ENCODE assay signal across 8 cellular contexts in genomic region chrX:41084360-41085104, GRCh38. TPM values are rescaled to one million over a fixed set of nuclear protein-coding genes. Genes with fewer than 3 reads are reported as not detected.
DNase-seq lines count a peak whose midpoint lies in the region; ATAC-seq and TF ChIP-seq lines count a peak whose summit lies in the region.

No MANE protein-coding gene starts in this region.

- peak overlapping the region; percentile 81 to 93 for H3K4me3 ChIP-seq in SK-N-SH (ENCODE audit: low read depth in 2 of 2, low read length in 1 of 2)

- peaks cover 9% of the 10 kb centered on the region for H3F3A ChIP-seq in SK-N-SH (replicated peaks; ENCODE audit: insufficient read depth)

- no peaks in the 10 kb centered on the region for H3K9me3 ChIP-seq in SK-N-SH

- H3K9me2 ChIP-seq in SK-N-SH, result no peaks in the 10 kb centered on the region

- CTCF ChIA-PET in GM10248 (lab: Yijun Ruan, JAX) (interaction anchor here (1.6 kb wide), 1 partner anchor 15 kb away, joined by 5 read pairs; no protein-coding TSS in a partner anchor), SK-N-SH (lab: Yijun Ruan, JAX) (no interaction called here)

- peaks cover 8 to 9% of the 10 kb centered on the region in 2 experiments for H3K36me3 ChIP-seq in SK-N-SH (replicated peaks in 1 of 2; ENCODE audit: control insufficient read depth in 1 of 2, insufficient read depth in 2 of 2, low read length in 1 of 2)

- peaks cover 42% of the 10 kb centered on the region for H3K79me2 ChIP-seq in SK-N-SH (ENCODE audit: insufficient read depth)

- peak overlapping the region; percentile 95 for H3K9ac ChIP-seq in SK-N-SH

- no peaks in the 10 kb centered on the region; a peak in 2 of 4 replicates for H3K4me1 ChIP-seq in SK-N-SH (ENCODE audit: control insufficient read depth in 1 of 2, insufficient read depth in 2 of 2, low read depth in 1 of 2, low read length in 1 of 2)

- H3K27me3 ChIP-seq in SK-N-SH (ENCODE audit: insufficient read depth), result no peaks in the 10 kb centered on the region

- no peaks in the 10 kb centered on the region for H3K9me3 Mint-ChIP-seq in activated naive CD4-positive, alpha-beta T cell treated with anti-CD3 and anti-CD28 coated beads, Interleukin-2, amount 50 U/mL, for 72 hours

- peak overlapping the region; percentile 98 for H3K27ac Mint-ChIP-seq in activated naive CD4-positive, alpha-beta T cell treated with anti-CD3 and anti-CD28 coated beads, Interleukin-2, amount 50 U/mL, for 72 hours

- 1% methylated on average over 38 of the region's 65 CpGs for WGBS in SK-N-SH (ENCODE audit: low lambda C conversion rate)

- peak overlapping the region; percentile 66 for H2AFZ ChIP-seq in SK-N-SH (ENCODE audit: low read depth)

- H3K36me3 Mint-ChIP-seq in activated naive CD4-positive, alpha-beta T cell treated with anti-CD3 and anti-CD28 coated beads, Interleukin-2, amount 50 U/mL, for 72 hours, result peaks cover 13 to 22% of the 10 kb centered on the region in 2 donors

- peak in 1 of 2 experiments; percentile 41; a peak in 1 of 4 replicates for TF ChIP-seq EP300 in SK-N-SH (IDR thresholded peaks at IDR 0.05; ENCODE audit: borderline replicate concordance in 1 of 2, low read depth in 1 of 2, low read length in 1 of 2)

- H3K27ac ChIP-seq in SK-N-SH (ENCODE audit: low read depth in 2 of 2, low read length in 1 of 2), result peak overlapping the region; percentile 98 to 99

- no peak for TF ChIP-seq RAD21 in SK-N-SH (IDR thresholded peaks at IDR 0.05; ENCODE audit: low read length)

- DNase-seq in GM10248 (ENCODE audit: extremely low spot score), result peak; percentile 86
- DNase-seq in NCI-H1092 (lab: John Stamatoyannopoulos, UW), result peak; percentile 97
- peak; percentile 93 for DNase-seq in SK-N-SH
- DNase-seq in activated naive CD4-positive, alpha-beta T cell treated with anti-CD3 and anti-CD28 coated beads, Interleukin-2, amount 50 U/mL, for 72 hours (ENCODE audit: low spot score in 2 of 2), result peak; percentile 92 to 97
- peak; percentile 89 for DNase-seq in globus pallidus (ENCODE audit: low spot score)
- DNase-seq in non-pigmented ciliary epithelial cell (ENCODE audit: low read depth), result peak; percentile 70
- DNase-seq in superior temporal gyrus (ENCODE audit: extremely low spot score), result peak; percentile 84

- peaks cover 31% of the 10 kb centered on the region for H4K20me1 ChIP-seq in SK-N-SH (ENCODE audit: insufficient read depth)

- peak overlapping the region; percentile 82 for H3K4me2 ChIP-seq in SK-N-SH

- POLR2A ChIA-PET in GM10248 (lab: Yijun Ruan, JAX) (interaction anchor here (0.6 to 1.2 kb wide), 5 partner anchors 11 to 271 kb away, joined by 3 to 7 read pairs (median 4); no protein-coding TSS in a partner anchor), SK-N-SH (lab: Yijun Ruan, JAX) (interaction anchor here (0.6 to 2.3 kb wide), 4 partner anchors 12 to 528 kb away, joined by 3 to 9 read pairs (median 5); no protein-coding TSS in a partner anchor)

- ATAC-seq in HG02610 (IDR thresholded peaks at IDR 0.05; ENCODE audit: unreplicated experiment), result peak; percentile 70
- peak; percentile 76 to 77 for ATAC-seq in activated naive CD4-positive, alpha-beta T cell treated with anti-CD3 and anti-CD28 coated beads, Interleukin-2, amount 50 U/mL, for 72 hours

- TF ChIP-seq CTCF in GM10248 (IDR thresholded peaks at IDR 0.05; ENCODE audit: control extremely low read depth, extremely low read depth, low read depth, missing control alignments), result no peak
- no peak for TF ChIP-seq CTCF in SK-N-SH (IDR thresholded peaks at IDR 0.05)

TF ChIP-seq in SK-N-SH, 30 proteins besides CTCF, POLR2A, EP300 and RAD21 (continues in another document):
- TF ChIP-seq MAX (IDR thresholded peaks at IDR 0.05; ENCODE audit: low read depth) (peak; percentile 82; the same call in 1 of the 2 replicates), RFX5 (IDR thresholded peaks at IDR 0.05; ENCODE audit: low read length) (no peak), GATA2 (CRISPR knock-in tag; IDR thresholded peaks at IDR 0.05) (peak; percentile 67), ZBTB33 (IDR thresholded peaks at IDR 0.05; ENCODE audit: borderline replicate concordance, low read depth) (peak; percentile 69; the same call in 1 of the 2 replicates), GABPA (IDR thresholded peaks at IDR 0.05; ENCODE audit: low read depth) (peak; percentile 68), ELF1 (IDR thresholded peaks at IDR 0.05) (peak; percentile 75), SIN3A (IDR thresholded peaks at IDR 0.05; ENCODE audit: borderline replicate concordance, low read depth, low read length) (no peak), NFIC (IDR thresholded peaks at IDR 0.05; ENCODE audit: borderline replicate concordance) (peak; percentile 23), FOSL2 (IDR thresholded peaks at IDR 0.05; ENCODE audit: borderline replicate concordance, low read depth) (peak; percentile 56; the same call in 1 of the 2 replicates), POLR2AphosphoS5 (IDR thresholded peaks at IDR 0.05; ENCODE audit: low read depth, low read length) (peak; percentile 86), TCF12 (IDR thresholded peaks at IDR 0.05) (peak; percentile 36), PBX3 (IDR thresholded peaks at IDR 0.05) (peak; percentile 45), RCOR1 (IDR thresholded peaks at IDR 0.05; ENCODE audit: low read length) (no peak; the same call in 1 of the 2 replicates), USF1 (IDR thresholded peaks at IDR 0.05; ENCODE audit: borderline replicate concordance, low read depth) (peak; percentile 97), SMC3 (IDR thresholded peaks at IDR 0.05; ENCODE audit: low read depth, low read length) (no peak), USF2 (IDR thresholded peaks at IDR 0.05; ENCODE audit: borderline replicate concordance, low read depth, low read length) (peak; percentile 91), NRF1 (IDR thresholded peaks at IDR 0.05; ENCODE audit: low read depth, low read length) (no peak), RXRA (IDR thresholded peaks at IDR 0.05; ENCODE audit: borderline replicate concordance, low read depth) (0 out of 2 replicates have a peak, but pooled peaks have one; percentile 20), TEAD4 (IDR thresholded peaks at IDR 0.05; ENCODE audit: borderline replicate concordance, insufficient read depth) (no peak), JUND (IDR thresholded peaks at IDR 0.05) (peak; percentile 53; the same call in 1 of the 2 replicates)

RNA-seq across cellular contexts. Expression of gene USP9X, which starts 0.7 kb away (rescaled TPM):
- polyA plus RNA-seq in SK-N-SH (2012; rRNA removed), result 13.2 and 15.7 TPM in 2 replicates
- 15.5 and 15.9 TPM in 2 replicates for polyA plus RNA-seq in SK-N-SH (2012; cell fraction: cytosol; rRNA removed)
- polyA plus RNA-seq in SK-N-SH (2012; cell fraction: nucleus; rRNA removed), result 18.7 and 34.4 TPM in 2 replicates
- total RNA-seq in activated naive CD4-positive, alpha-beta T cell treated with anti-CD3 and anti-CD28 coated beads, Interleukin-2, amount 50 U/mL, for 72 hours, result 10 to 100 TPM; 70.5 to 74.9 TPM

Comparison
In these comparisons a context has a peak if more than half of its experiments do, and no peak if none do; other contexts are left out.
1. Peak in every context shown above with its lines: DNase-seq, ATAC-seq, H3K4me3 ChIP-seq and H3K27ac ChIP-seq.